In the genomic region with DNA sequence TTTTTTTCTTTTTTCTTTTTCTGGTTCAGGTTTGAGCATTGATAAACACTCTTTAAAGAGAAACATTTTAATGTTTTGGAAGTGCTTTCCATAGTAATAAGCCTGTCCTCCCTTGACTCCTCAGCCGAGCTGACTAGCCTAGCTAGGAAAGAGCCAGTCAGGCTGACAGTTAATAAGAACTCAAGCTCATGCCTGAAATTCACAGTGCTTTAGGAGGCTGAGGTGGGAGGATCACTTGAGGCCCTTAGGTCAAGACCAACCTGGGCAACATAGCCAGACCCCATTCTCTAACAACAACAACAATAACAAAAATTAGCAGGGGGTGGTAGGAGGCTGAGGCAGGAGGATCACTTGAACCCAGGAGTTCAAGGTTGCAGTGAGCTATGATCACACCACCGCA, we compare ENCODE assay signal across 17 cellular contexts. TPM values are rescaled to one million over a fixed set of nuclear protein-coding genes. Genes with fewer than 3 reads are reported as not detected.
DNase-seq lines count a peak whose midpoint lies in the region; ATAC-seq and TF ChIP-seq lines count a peak whose summit lies in the region.
"Had no signal": no experiment of that assay in that cellular context is flagged by ENCODE, and none has a peak within 500 bp of the region (broad histone marks: within the 10 kb centered on the region; RNA-seq: fewer than 3 reads in every experiment).

No MANE protein-coding gene starts in this region.

- 0 out of 2 replicates have a peak overlapping the region, but pooled peaks have one; percentile 26 for H2BK20ac ChIP-seq in IMR-90 (ENCODE audit: low read depth, low read length)

- ATAC-seq in IMR-90 (ENCODE audit: low read depth) (no peak; the same call in 1 of the 2 replicates), HG02610 (IDR thresholded peaks at IDR 0.05; ENCODE audit: unreplicated experiment) (no peak)

- H2BK5ac ChIP-seq in IMR-90 (ENCODE audit: low read depth, low read length, poor library complexity, severe bottlenecking), result peak overlapping the region; percentile 62

- WGBS in IMR-90 (ENCODE audit: extremely low coverage in 2 of 2, insufficient read length in 1 of 2), 2 experiments, result no CpG with 5 or more reads among the region's 2 CpGs

- H3K79me2 ChIP-seq in osteoblast (ENCODE audit: insufficient read depth, low read length), result peaks cover 10% of the 10 kb centered on the region

- H4K5ac ChIP-seq in IMR-90 (ENCODE audit: low read depth, low read length), result peak overlapping the region; percentile 15

- peak overlapping the region; percentile 8 for H3K4ac ChIP-seq in IMR-90 (ENCODE audit: low read depth, low read length)

- H3K4me2 ChIP-seq in IMR-90 (ENCODE audit: low read depth, low read length) (no peak overlapping the region), osteoblast (ENCODE audit: insufficient read depth, low read length) (no peak overlapping the region)

- H3K27ac ChIP-seq in AG04450 (ENCODE audit: low read depth, low read length) (peak overlapping the region; percentile 78), IMR-90 (ENCODE audit: insufficient read depth, low read length) (peak overlapping the region; percentile 44; the same call in 1 of the 2 replicates), osteoblast (ENCODE audit: low read depth, low read length) (peak overlapping the region; percentile 40)
- H3K27ac ChIP-seq: neural progenitor cell, RWPE1 had no signal

- DNase-seq in AG04450 (ENCODE audit: low read depth, low spot score) (no peak), IMR-90 (no peak), osteoblast (ENCODE audit: insufficient read length, low spot score, missing footprints) (no peak), DMS153 (lab: John Stamatoyannopoulos, UW) (no peak), HAP-1 (ENCODE audit: low spot score in 2 of 2) (no peak), GM03348 (ENCODE audit: low spot score) (no peak)
- DNase-seq: activated CD8-positive, alpha-beta memory T cell treated with anti-CD3 and anti-CD28 coated beads for 24 hours; activated naive CD4-positive, alpha-beta T cell treated with anti-CD3 and anti-CD28 coated beads for 36 hours; cortex of kidney; NCI-H1436 treated with DMSO at 0.1 percent for 48 hours; NCI-H524 had no signal

- in situ Hi-C loops in IMR-90 (cut with MboI; ENCODE audit: low sequenced_read_pairs) (no loop called here), HAP-1 (cut with MboI; ENCODE audit: low sequenced_read_pairs) (no loop called here)

- H3K4me1 ChIP-seq in IMR-90 (ENCODE audit: control insufficient read depth, insufficient read depth, low read length) (peaks cover 12% of the 10 kb centered on the region), osteoblast (ENCODE audit: insufficient read depth, low read length) (peaks cover 2% of the 10 kb centered on the region), HAP-1 (peaks cover 32% of the 10 kb centered on the region)

- TF ChIP-seq CTCF in AG04450 (IDR thresholded peaks at IDR 0.05; ENCODE audit: low read depth, low read length), result no peak
- TF ChIP-seq CTCF in IMR-90 (conservative IDR thresholded peaks at IDR 0.05; ENCODE audit: low read depth, low read length), result no peak
- TF ChIP-seq CTCF in osteoblast (IDR thresholded peaks at IDR 0.05; ENCODE audit: extremely low read depth, low read depth, low read length), result no peak

- TF ChIP-seq RAD21 in IMR-90 (IDR thresholded peaks at IDR 0.05; ENCODE audit: low read length), result no peak

- H3K18ac ChIP-seq in IMR-90 (ENCODE audit: low read depth, low read length), result peak overlapping the region; percentile 42

- CTCF ChIA-PET in AG04450 (lab: Charles Lee), result no interaction called here
- CTCF ChIA-PET in IMR-90 (lab: Yijun Ruan, JAX), result no interaction called here

- peak overlapping the region; percentile 58 for H4K91ac ChIP-seq in IMR-90 (ENCODE audit: insufficient read depth, low read depth, low read length)

- H3K9me1 ChIP-seq in IMR-90 (ENCODE audit: insufficient read depth, low read length), result peaks cover 7% of the 10 kb centered on the region; the same call in 1 of the 2 replicates

- H4K8ac ChIP-seq in IMR-90 (ENCODE audit: low read depth in 2 of 2, low read length in 2 of 2), result 0 out of 4 replicates have a peak overlapping the region, but pooled peaks of 1 of the 2 experiments have one; percentile 35

- H3K27ac Mint-ChIP-seq in dendritic cell treated with granulocyte-macrophage colony-stimulating factor and Interleukin-4, amounts not matched to agents 40 ng/mL and 50 ng/mL, for 4 days, result peak overlapping the region; percentile 86
- H3K27ac Mint-ChIP-seq: activated naive CD4-positive, alpha-beta T cell treated with anti-CD3 and anti-CD28 coated beads for 36 hours; neural progenitor cell had no signal

- H3K79me1 ChIP-seq in IMR-90 (ENCODE audit: low read depth in 1 of 2, low read length in 2 of 2), result peaks cover 8 to 30% of the 10 kb centered on the region in 2 experiments

- H2BK120ac ChIP-seq in IMR-90 (ENCODE audit: low read depth, low read length), result peak overlapping the region; percentile 16; the same call in 1 of the 2 replicates

- H3K14ac ChIP-seq in IMR-90 (replicated peaks; ENCODE audit: low read depth, low read length), result no peak overlapping the region; the same call in 1 of the 2 replicates

- no peaks in the 10 kb centered on the region for H4K20me1 ChIP-seq in IMR-90 (ENCODE audit: insufficient read depth, low read length)
- peaks cover 4% of the 10 kb centered on the region for H4K20me1 ChIP-seq in osteoblast (ENCODE audit: insufficient read depth, low read length)

- dilution Hi-C loops in IMR-90 (cut with HindIII; ENCODE audit: low sequenced_read_pairs, unreplicated experiment), result no loop called here

- H3K4me3 Mint-ChIP-seq in dendritic cell treated with granulocyte-macrophage colony-stimulating factor and Interleukin-4, amounts not matched to agents 40 ng/mL and 50 ng/mL, for 4 days, result no peak overlapping the region
- H3K4me3 Mint-ChIP-seq: activated naive CD4-positive, alpha-beta T cell treated with anti-CD3 and anti-CD28 coated beads for 36 hours had no signal

- BruUV-seq in IMR-90 (replicated peaks; lab: Mats Ljungman, UMichigan), result no TSS peak

- intact Hi-C loops in IMR-90 (cut with micrococcal nuclease), result no loop called here
- intact Hi-C loops in dendritic cell treated with granulocyte-macrophage colony-stimulating factor and Interleukin-4, amounts not matched to agents 40 ng/mL and 50 ng/mL, for 4 days (cut with micrococcal nuclease), result loop anchor here (5.0 kb wide), 1 partner anchor 37 kb away; no protein-coding TSS in a partner anchor

- no peak overlapping the region for H2AK9ac ChIP-seq in IMR-90 (replicated peaks; ENCODE audit: low read depth, low read length, poor library complexity)

- H3K36me3 ChIP-seq in IMR-90 (ENCODE audit: control insufficient read depth, insufficient read depth, low read length) (peaks cover 5% of the 10 kb centered on the region), osteoblast (ENCODE audit: insufficient read depth, low read length) (peaks cover 4% of the 10 kb centered on the region), HAP-1 (replicated peaks) (peaks cover 20% of the 10 kb centered on the region)

- H3K4me1 Mint-ChIP-seq in dendritic cell treated with granulocyte-macrophage colony-stimulating factor and Interleukin-4, amounts not matched to agents 40 ng/mL and 50 ng/mL, for 4 days (ENCODE audit: low read depth), result peaks cover 34% of the 10 kb centered on the region

- no peaks in the 10 kb centered on the region for H3K9me3 Mint-ChIP-seq in dendritic cell treated with granulocyte-macrophage colony-stimulating factor and Interleukin-4, amounts not matched to agents 40 ng/mL and 50 ng/mL, for 4 days
- H3K9me3 Mint-ChIP-seq: activated naive CD4-positive, alpha-beta T cell treated with anti-CD3 and anti-CD28 coated beads for 36 hours; neural progenitor cell had no signal

- no peak for TF ChIP-seq POLR2A in IMR-90 (IDR thresholded peaks at IDR 0.05; ENCODE audit: low read depth, low read length)

- peak overlapping the region; percentile 5; the same call in 1 of the 2 replicates for H2AK5ac ChIP-seq in IMR-90 (ENCODE audit: low read depth, low read length)

- H3K9ac ChIP-seq in IMR-90 (ENCODE audit: low read depth, low read length), result no peak overlapping the region
- H3K9ac ChIP-seq: neural progenitor cell had no signal

- H3K9me3 ChIP-seq in AG04450 (ENCODE audit: control insufficient read depth, insufficient read depth, low read length) (no peaks in the 10 kb centered on the region), IMR-90 (ENCODE audit: control insufficient read depth, insufficient read depth, low read length) (no peaks in the 10 kb centered on the region), osteoblast (ENCODE audit: low read depth, low read length) (no peaks in the 10 kb centered on the region), HAP-1 (no peaks in the 10 kb centered on the region)

- H3K4me3 ChIP-seq in AG04450 (ENCODE audit: low read depth, low read length) (no peak overlapping the region), IMR-90 (ENCODE audit: insufficient read depth, low read depth, low read length) (no peak overlapping the region), osteoblast (ENCODE audit: insufficient read depth, low read length) (no peak overlapping the region), HAP-1 (no peak overlapping the region)
- H3K4me3 ChIP-seq: neural progenitor cell had no signal

- no peak overlapping the region for H3K56ac ChIP-seq in IMR-90 (ENCODE audit: extremely low read depth, insufficient read depth, low read length)

- H2BK15ac ChIP-seq in IMR-90 (ENCODE audit: low read depth, low read length), result no peak overlapping the region

- H3K36me3 Mint-ChIP-seq in dendritic cell treated with granulocyte-macrophage colony-stimulating factor and Interleukin-4, amounts not matched to agents 40 ng/mL and 50 ng/mL, for 4 days (ENCODE audit: low read depth), result peaks cover 23% of the 10 kb centered on the region

- H3K27me3 Mint-ChIP-seq in dendritic cell treated with granulocyte-macrophage colony-stimulating factor and Interleukin-4, amounts not matched to agents 40 ng/mL and 50 ng/mL, for 4 days, result no peaks in the 10 kb centered on the region

- H3K23ac ChIP-seq in IMR-90 (ENCODE audit: low read depth, low read length), result peak overlapping the region; percentile 33; the same call in 1 of the 2 replicates

- POLR2A ChIA-PET in AG04450 (lab: Yijun Ruan, JAX) (interaction anchor here (0.9 to 1.6 kb wide), 3 partner anchors 8 to 41 kb away, joined by 3 to 7 read pairs (median 3); no protein-coding TSS in a partner anchor), IMR-90 (lab: Charles Lee; ENCODE audit: unreplicated experiment) (no interaction called here)

- H3K27me3 ChIP-seq in AG04450 (ENCODE audit: control insufficient read depth, insufficient read depth, low read length), result no peaks in the 10 kb centered on the region
- H3K27me3 ChIP-seq in IMR-90 (ENCODE audit: control insufficient read depth, insufficient read depth, low read length), result no peaks in the 10 kb centered on the region; the same call in 1 of the 2 replicates
- peaks cover 4% of the 10 kb centered on the region for H3K27me3 ChIP-seq in osteoblast (ENCODE audit: insufficient read depth, low read length)
- no peaks in the 10 kb centered on the region for H3K27me3 ChIP-seq in HAP-1 (ENCODE audit: low read depth)
- H3K27me3 ChIP-seq: neural progenitor cell had no signal

- H2AFZ ChIP-seq in IMR-90 (replicated peaks; ENCODE audit: low read length, poor library complexity) (no peak overlapping the region), osteoblast (ENCODE audit: low read length) (no peak overlapping the region)
- H2AFZ ChIP-seq: neural progenitor cell had no signal

RNA-seq across cellular contexts. Expression of gene ZCCHC13, which starts 53.4 kb away (rescaled TPM):
- polyA plus RNA-seq in AG04450 (2011; rRNA removed), result not detected in 2 replicates
- polyA minus RNA-seq in AG04450 (2011; rRNA and poly(A)+ RNA removed), result not detected in 2 replicates
- total RNA-seq in IMR-90 (2012; rRNA removed), result not detected in 2 replicates
- not detected in 2 replicates for polyA plus RNA-seq in IMR-90 (2012; rRNA removed)
- not detected in 2 replicates for polyA plus RNA-seq in IMR-90 (2012; cell fraction: cytosol; rRNA removed)
- not detected in 2 replicates for polyA plus RNA-seq in IMR-90 (2012; cell fraction: nucleus; rRNA removed; ENCODE audit: low replicate concordance)
- not detected in 2 replicates for total RNA-seq in osteoblast
- total RNA-seq: activated naive CD4-positive, alpha-beta T cell treated with anti-CD3 and anti-CD28 coated beads for 36 hours; fibroblast of villous mesenchyme had no signal
- polyA plus RNA-seq: keratinocyte had no signal
